In genomic region chr19:12946092-12946845, GRCh38 we compare ENCODE assay signal across 8 cellular contexts. TPM values are rescaled to one million over a fixed set of nuclear protein-coding genes. Genes with fewer than 3 reads are reported as not detected.
DNase-seq lines count a peak whose midpoint lies in the region; ATAC-seq and TF ChIP-seq lines count a peak whose summit lies in the region.

No MANE protein-coding gene starts in this region.

- H3K27me3 Mint-ChIP-seq in activated naive CD8-positive, alpha-beta T cell treated with anti-CD3 and anti-CD28 coated beads for 36 hours, result peaks cover 3% of the 10 kb centered on the region

- H3K4me3 ChIP-seq in RWPE2 (ENCODE audit: severe bottlenecking) (peak overlapping the region; percentile 46), heart right ventricle (peak overlapping the region; percentile 83 to 97 (median 92))

- peaks cover 1% of the 10 kb centered on the region for H3K9me3 Mint-ChIP-seq in activated naive CD8-positive, alpha-beta T cell treated with anti-CD3 and anti-CD28 coated beads for 36 hours

- H3K4me1 ChIP-seq in RWPE2 (ENCODE audit: insufficient read depth, poor library complexity, severe bottlenecking), result peaks cover 9% of the 10 kb centered on the region
- H3K4me1 ChIP-seq in heart right ventricle, result peaks cover 7 to 72% (median 28%) of the 10 kb centered on the region in 9 donors

- intact Hi-C loops in heart right ventricle (cut with DNase I), result no loop called here
- intact Hi-C loops in posterior vena cava (cut with DNase I), result no loop called here

- H3K27me3 ChIP-seq in RWPE2 (ENCODE audit: insufficient read depth, poor library complexity, severe bottlenecking) (no peaks in the 10 kb centered on the region), heart right ventricle (no peaks in the 10 kb centered on the region)

- peak overlapping the region; percentile 92 for H3K27ac Mint-ChIP-seq in activated naive CD8-positive, alpha-beta T cell treated with anti-CD3 and anti-CD28 coated beads for 36 hours

- DNase-seq in COLO829 (ENCODE audit: low spot score) (peak; percentile 50), RWPE2 (ENCODE audit: low spot score) (peak; percentile 80), heart right ventricle (peak; percentile 68 to 69), posterior vena cava (ENCODE audit: low spot score) (peak; percentile 93), DMS114 treated with DMSO at 0.1 percent for 48 hours (lab: John Stamatoyannopoulos, UW; ENCODE audit: unreplicated experiment) (no peak)
- peak; percentile 71 for DNase-seq in activated naive CD8-positive, alpha-beta T cell treated with anti-CD3 and anti-CD28 coated beads for 36 hours

- peaks cover 69% of the 10 kb centered on the region for H3K36me3 Mint-ChIP-seq in activated naive CD8-positive, alpha-beta T cell treated with anti-CD3 and anti-CD28 coated beads for 36 hours

- WGBS in heart right ventricle, 2 donors, result 2% methylated on average over 41 of the region's 41 CpGs

- peak; percentile 14 for ATAC-seq in GM19438 (IDR thresholded peaks at IDR 0.05; ENCODE audit: low read depth, unreplicated experiment)
- peak; percentile 10 for ATAC-seq in HG03565 (IDR thresholded peaks at IDR 0.05; ENCODE audit: unreplicated experiment)
- peak; percentile 75 for ATAC-seq in RWPE2 (ENCODE audit: low read depth)
- peak; percentile 75 to 84 (median 76) for ATAC-seq in heart right ventricle

- H3K36me3 ChIP-seq in RWPE2 (ENCODE audit: low read depth) (peaks cover 87% of the 10 kb centered on the region), heart right ventricle (peaks cover 6 to 84% (median 64%) of the 10 kb centered on the region in 9 donors)

- H3K9me3 ChIP-seq in RWPE2 (ENCODE audit: severe bottlenecking), result no peaks in the 10 kb centered on the region
- H3K9me3 ChIP-seq in heart right ventricle, result no peaks in the 10 kb centered on the region

- H3K4me3 Mint-ChIP-seq in activated naive CD8-positive, alpha-beta T cell treated with anti-CD3 and anti-CD28 coated beads for 36 hours, result peak overlapping the region; percentile 88

- no peak for TF ChIP-seq CTCF in RWPE2 (IDR thresholded peaks at IDR 0.05; ENCODE audit: poor library complexity, severe bottlenecking)
- no peak for TF ChIP-seq CTCF in heart right ventricle (IDR thresholded peaks at IDR 0.05)

- peak overlapping the region; percentile 88 for H3K27ac ChIP-seq in RWPE2 (ENCODE audit: poor library complexity, severe bottlenecking)
- H3K27ac ChIP-seq in heart right ventricle, result peak overlapping the region; percentile 81 to 98 (median 95)

- peaks cover 51% of the 10 kb centered on the region for H3K4me1 Mint-ChIP-seq in activated naive CD8-positive, alpha-beta T cell treated with anti-CD3 and anti-CD28 coated beads for 36 hours

RNA-seq across cellular contexts. Expression of gene RAD23A, which starts 0.6 kb away (rescaled TPM):
- total RNA-seq in activated naive CD8-positive, alpha-beta T cell treated with anti-CD3 and anti-CD28 coated beads for 36 hours, result 100 to 1,000 TPM; 176 to 181 TPM
- total RNA-seq in heart right ventricle (100 to 1,000 TPM; 138 to 201 (median 148) TPM), posterior vena cava (100 to 1,000 TPM in 1 of 2 donors, 10 to 100 TPM in 1; 90.9 to 124 TPM)
- 100 to 1,000 TPM; 187 to 289 TPM for polyA plus RNA-seq in heart right ventricle

RNA-seq across cellular contexts. Expression of gene CALR, which starts 7.9 kb away (rescaled TPM):
- total RNA-seq in activated naive CD8-positive, alpha-beta T cell treated with anti-CD3 and anti-CD28 coated beads for 36 hours, result 100 to 1,000 TPM; 673 to 688 TPM
- total RNA-seq in heart right ventricle (100 to 1,000 TPM; 265 to 683 (median 348) TPM), posterior vena cava (100 to 1,000 TPM; 629 to 855 TPM)
- 100 to 1,000 TPM; 197 to 830 TPM for polyA plus RNA-seq in heart right ventricle

RNA-seq across cellular contexts. Expression of gene GADD45GIP1, which starts 10.8 kb away (rescaled TPM):
- total RNA-seq in activated naive CD8-positive, alpha-beta T cell treated with anti-CD3 and anti-CD28 coated beads for 36 hours, result 10 to 100 TPM; 37.1 to 37.8 TPM
- total RNA-seq in heart right ventricle (10 to 100 TPM; 18.4 to 33.9 (median 20.9) TPM), posterior vena cava (10 to 100 TPM; 18.1 to 20.7 TPM)
- polyA plus RNA-seq in heart right ventricle, result 100 to 1,000 TPM; 120 to 237 TPM

RNA-seq across cellular contexts. Expression of gene FARSA, which starts 12.8 kb away (rescaled TPM):
- 100 to 1,000 TPM; 166 to 167 TPM for total RNA-seq in activated naive CD8-positive, alpha-beta T cell treated with anti-CD3 and anti-CD28 coated beads for 36 hours
- total RNA-seq in heart right ventricle (10 to 100 TPM; 31.0 to 53.0 (median 38.5) TPM), posterior vena cava (10 to 100 TPM; 30.8 to 31.1 TPM)
- polyA plus RNA-seq in heart right ventricle, result 10 to 100 TPM; 23.2 to 81.4 TPM

RNA-seq across cellular contexts. Expression of gene DAND5, which starts 23.1 kb away (rescaled TPM):
- total RNA-seq in activated naive CD8-positive, alpha-beta T cell treated with anti-CD3 and anti-CD28 coated beads for 36 hours, result not detected
- total RNA-seq in heart right ventricle, result 10 to 100 TPM in 5 of 10 donors, 1 to 10 TPM in 5; 7.3 to 14.4 (median 10.1) TPM
- 1 to 10 TPM in 1 of 2 donors, under 1 TPM in 1; 0.71 to 4.2 TPM for polyA plus RNA-seq in heart right ventricle
- not detected for total RNA-seq in posterior vena cava

Comparison
In these comparisons a context has a peak if more than half of its experiments do, and no peak if none do; other contexts are left out.
1. ATAC-seq: peak in every context shown above with its lines; median percentile 76 in heart right ventricle; 75 in RWPE2; 14 in GM19438; 10 in HG03565.